Comparison of ENCODE assay signal across 11 cellular contexts in genomic region chr19:4376991-4377781, GRCh38. TPM values are rescaled to one million over a fixed set of nuclear protein-coding genes. Genes with fewer than 3 reads are reported as not detected.
DNase-seq lines count a peak whose midpoint lies in the region; ATAC-seq and TF ChIP-seq lines count a peak whose summit lies in the region.
"Had no signal": no experiment of that assay in that cellular context is flagged by ENCODE, and none has a peak within 500 bp of the region (broad histone marks: within the 10 kb centered on the region; RNA-seq: fewer than 3 reads in every experiment).

No MANE protein-coding gene starts in this region.

- ATAC-seq in activated CD8-positive, alpha-beta T cell treated with anti-CD3 and anti-CD28 coated beads for 36 hours: no peak
- ATAC-seq in left lung (no peak), GM19035 (IDR thresholded peaks at IDR 0.05; ENCODE audit: unreplicated experiment) (no peak)

- CTCF ChIA-PET in activated naive CD4-positive, alpha-beta T cell treated with anti-CD3 and anti-CD28 coated beads, Interleukin-2, amount 10 ng/mL, durations not matched to agents 7 days and 5 days (lab: Charles Lee): no interaction called here
- CTCF ChIA-PET in activated CD8-positive, alpha-beta T cell treated with anti-CD3 and anti-CD28 coated beads for 36 hours (lab: Charles Lee): interaction anchor here (2.2 kb wide), 1 partner anchor 110 kb away, joined by 7 read pairs; no protein-coding TSS in a partner anchor
- CTCF ChIA-PET in GM10248 (lab: Yijun Ruan, JAX): interaction anchor here (0.9 to 6.4 kb wide), 6 partner anchors 8 to 144 kb away, joined by 3 to 45 read pairs (median 10); partner anchors contain the start of genes CHAF1A and SH3GL1

- DNase-seq in activated naive CD4-positive, alpha-beta T cell treated with anti-CD3 and anti-CD28 coated beads, Interleukin-2, amount 10 ng/mL, durations not matched to agents 7 days and 5 days: no peak
- DNase-seq in activated naive CD4-positive, alpha-beta T cell treated with Interleukin-2 at 50 U/mL for 16 hours: no peak
- DNase-seq in activated CD8-positive, alpha-beta T cell treated with anti-CD3 and anti-CD28 coated beads for 36 hours: no peak
- peak; percentile 31 to 78 for DNase-seq in left lung
- DNase-seq in tibial nerve (ENCODE audit: low spot score in 2 of 2): no peak
- no peak for DNase-seq in GM10248 (ENCODE audit: extremely low spot score)
- no peak for DNase-seq in RPMI8226
- DNase-seq: NCI-H1417 had no signal

- POLR2A ChIA-PET in activated CD8-positive, alpha-beta T cell treated with anti-CD3 and anti-CD28 coated beads for 36 hours (lab: Charles Lee): interaction anchor here (0.7 to 2.2 kb wide), 3 partner anchors 13 to 25 kb away, joined by 3 to 6 read pairs (median 3); partner anchors contain the start of gene CHAF1A
- POLR2A ChIA-PET in GM10248 (lab: Yijun Ruan, JAX): interaction anchor here (0.6 to 2.2 kb wide), 3 partner anchors 34 to 1229 kb away, joined by 3 to 9 read pairs (median 4); partner anchors contain the start of gene MPND

- peaks cover 49 to 91% of the 10 kb centered on the region in 2 donors for H3K4me1 ChIP-seq in left lung
- peaks cover 11 to 94% (median 71%) of the 10 kb centered on the region in 4 donors for H3K4me1 ChIP-seq in tibial nerve

- H3K4me1 Mint-ChIP-seq in activated naive CD4-positive, alpha-beta T cell treated with anti-CD3 and anti-CD28 coated beads, Interleukin-2, amount 10 ng/mL, durations not matched to agents 7 days and 5 days: peaks cover 80% of the 10 kb centered on the region
- peaks cover 61% of the 10 kb centered on the region for H3K4me1 Mint-ChIP-seq in activated CD8-positive, alpha-beta T cell treated with anti-CD3 and anti-CD28 coated beads for 36 hours (ENCODE audit: low read depth)

- TF ChIP-seq POLR2A in tibial nerve (IDR thresholded peaks at IDR 0.05): no peak

- H3K27me3 ChIP-seq in left lung: no peaks in the 10 kb centered on the region
- no peaks in the 10 kb centered on the region for H3K27me3 ChIP-seq in tibial nerve
- H3K27me3 ChIP-seq: ovary had no signal

- no peaks in the 10 kb centered on the region for H3K9me3 Mint-ChIP-seq in activated naive CD4-positive, alpha-beta T cell treated with anti-CD3 and anti-CD28 coated beads, Interleukin-2, amount 10 ng/mL, durations not matched to agents 7 days and 5 days
- no peaks in the 10 kb centered on the region for H3K9me3 Mint-ChIP-seq in activated CD8-positive, alpha-beta T cell treated with anti-CD3 and anti-CD28 coated beads for 36 hours

- H3K9me3 ChIP-seq in left lung (no peaks in the 10 kb centered on the region), tibial nerve (no peaks in the 10 kb centered on the region)
- H3K9me3 ChIP-seq: ovary had no signal

- TF ChIP-seq CTCF in activated CD8-positive, alpha-beta T cell treated with anti-CD3 and anti-CD28 coated beads for 36 hours (IDR thresholded peaks at IDR 0.05): no peak
- TF ChIP-seq CTCF in left lung (IDR thresholded peaks at IDR 0.05): no peak
- no peak for TF ChIP-seq CTCF in tibial nerve (IDR thresholded peaks at IDR 0.05)
- no peak for TF ChIP-seq CTCF in GM10248 (IDR thresholded peaks at IDR 0.05; ENCODE audit: control extremely low read depth, extremely low read depth, low read depth, missing control alignments)

- H3K27ac Mint-ChIP-seq in activated naive CD4-positive, alpha-beta T cell treated with anti-CD3 and anti-CD28 coated beads, Interleukin-2, amount 10 ng/mL, durations not matched to agents 7 days and 5 days: peak overlapping the region; percentile 49
- peak overlapping the region; percentile 46 for H3K27ac Mint-ChIP-seq in activated CD8-positive, alpha-beta T cell treated with anti-CD3 and anti-CD28 coated beads for 36 hours

- peak overlapping the region in 1 of 2 donors; percentile 92 for H3K27ac ChIP-seq in left lung
- peak overlapping the region; percentile 55 to 100 (median 89) for H3K27ac ChIP-seq in tibial nerve

- H3K36me3 ChIP-seq in left lung (no peaks in the 10 kb centered on the region), tibial nerve (no peaks in the 10 kb centered on the region)
- H3K36me3 ChIP-seq: ovary had no signal

- WGBS in tibial nerve, 2 donors: 64 to 74% methylated on average over 16 to 23 of the region's 23 CpGs

- H3K4me3 ChIP-seq in left lung (no peak overlapping the region), tibial nerve (no peak overlapping the region)
- H3K4me3 ChIP-seq: ovary had no signal

- H3K36me3 Mint-ChIP-seq in activated naive CD4-positive, alpha-beta T cell treated with anti-CD3 and anti-CD28 coated beads, Interleukin-2, amount 10 ng/mL, durations not matched to agents 7 days and 5 days: peaks cover 40% of the 10 kb centered on the region
- peaks cover 13% of the 10 kb centered on the region for H3K36me3 Mint-ChIP-seq in activated CD8-positive, alpha-beta T cell treated with anti-CD3 and anti-CD28 coated beads for 36 hours (ENCODE audit: low read depth)
- H3K36me3 Mint-ChIP-seq: activated naive CD8-positive, alpha-beta T cell had no signal

- TF ChIP-seq EP300 in tibial nerve (IDR thresholded peaks at IDR 0.05): peak in 1 of 2 donors; percentile 36

- H3K4me3 Mint-ChIP-seq in activated naive CD4-positive, alpha-beta T cell treated with anti-CD3 and anti-CD28 coated beads, Interleukin-2, amount 10 ng/mL, durations not matched to agents 7 days and 5 days: peak overlapping the region; percentile 31
- H3K4me3 Mint-ChIP-seq in activated CD8-positive, alpha-beta T cell treated with anti-CD3 and anti-CD28 coated beads for 36 hours: no peak overlapping the region
- H3K4me3 Mint-ChIP-seq: activated naive CD8-positive, alpha-beta T cell had no signal

- intact Hi-C loops in activated CD8-positive, alpha-beta T cell treated with anti-CD3 and anti-CD28 coated beads for 36 hours (cut with micrococcal nuclease): no loop called here
- intact Hi-C loops in left lung (cut with DNase I): no loop called here

- H3K27me3 Mint-ChIP-seq in activated naive CD4-positive, alpha-beta T cell treated with anti-CD3 and anti-CD28 coated beads, Interleukin-2, amount 10 ng/mL, durations not matched to agents 7 days and 5 days: no peaks in the 10 kb centered on the region
- no peaks in the 10 kb centered on the region for H3K27me3 Mint-ChIP-seq in activated CD8-positive, alpha-beta T cell treated with anti-CD3 and anti-CD28 coated beads for 36 hours
- H3K27me3 Mint-ChIP-seq: activated naive CD8-positive, alpha-beta T cell had no signal

RNA-seq across cellular contexts. Expression of gene SH3GL1, which starts 23.2 kb away (rescaled TPM):
- 10 to 100 TPM; 53.1 to 59.2 TPM for total RNA-seq in activated CD8-positive, alpha-beta T cell treated with anti-CD3 and anti-CD28 coated beads for 36 hours
- total RNA-seq in left lung: 10 to 100 TPM; 64.6 to 71.8 TPM
- total RNA-seq in tibial nerve: 10 to 100 TPM; 35.0 to 64.8 (median 52.9) TPM

RNA-seq across cellular contexts. Expression of gene CHAF1A, which starts 25.3 kb away (rescaled TPM):
- total RNA-seq in activated CD8-positive, alpha-beta T cell treated with anti-CD3 and anti-CD28 coated beads for 36 hours: 10 to 100 TPM; 78.3 to 80.5 TPM
- total RNA-seq in left lung: 10 to 100 TPM; 15.6 to 24.1 TPM
- total RNA-seq in tibial nerve: 10 to 100 TPM in 1 of 4 donors, 1 to 10 TPM in 3; 4.9 to 18.6 (median 8.1) TPM

RNA-seq across cellular contexts. Expression of gene MPND, which starts 33.8 kb away (rescaled TPM):
- 10 to 100 TPM; 15.5 to 16.6 TPM for total RNA-seq in activated CD8-positive, alpha-beta T cell treated with anti-CD3 and anti-CD28 coated beads for 36 hours
- total RNA-seq in left lung (10 to 100 TPM; 21.9 to 31.3 TPM), tibial nerve (10 to 100 TPM in 1 of 4 donors, 1 to 10 TPM in 3; 2.2 to 13.2 (median 6.6) TPM)

RNA-seq across cellular contexts. Expression of gene STAP2, which starts 38.6 kb away (rescaled TPM):
- total RNA-seq in activated CD8-positive, alpha-beta T cell treated with anti-CD3 and anti-CD28 coated beads for 36 hours: 10 to 100 TPM in 1 of 2 experiments, 1 to 10 TPM in 1; 9.6 to 14.6 TPM
- total RNA-seq in left lung (10 to 100 TPM; 14.1 to 28.1 TPM), tibial nerve (1 to 10 TPM in 3 of 4 donors, not detected in 1; 3.1 to 6.0 (median 4.8) TPM)

Comparison
In these comparisons a context has a peak if more than half of its experiments do, and no peak if none do; other contexts are left out.
1. DNase-seq: peak in left lung (2 of 2); none in activated naive CD4-positive, alpha-beta T cell treated with anti-CD3 and anti-CD28 coated beads, Interleukin-2, amount 10 ng/mL, durations not matched to agents 7 days and 5 days (single experiment), activated naive CD4-positive, alpha-beta T cell treated with Interleukin-2 at 50 U/mL for 16 hours (single experiment), activated CD8-positive, alpha-beta T cell treated with anti-CD3 and anti-CD28 coated beads for 36 hours (single experiment), tibial nerve (0 of 2), GM10248 (single experiment) and RPMI8226 (single experiment).